ENCODE assay signal across 2 cellular contexts in the genomic region with DNA sequence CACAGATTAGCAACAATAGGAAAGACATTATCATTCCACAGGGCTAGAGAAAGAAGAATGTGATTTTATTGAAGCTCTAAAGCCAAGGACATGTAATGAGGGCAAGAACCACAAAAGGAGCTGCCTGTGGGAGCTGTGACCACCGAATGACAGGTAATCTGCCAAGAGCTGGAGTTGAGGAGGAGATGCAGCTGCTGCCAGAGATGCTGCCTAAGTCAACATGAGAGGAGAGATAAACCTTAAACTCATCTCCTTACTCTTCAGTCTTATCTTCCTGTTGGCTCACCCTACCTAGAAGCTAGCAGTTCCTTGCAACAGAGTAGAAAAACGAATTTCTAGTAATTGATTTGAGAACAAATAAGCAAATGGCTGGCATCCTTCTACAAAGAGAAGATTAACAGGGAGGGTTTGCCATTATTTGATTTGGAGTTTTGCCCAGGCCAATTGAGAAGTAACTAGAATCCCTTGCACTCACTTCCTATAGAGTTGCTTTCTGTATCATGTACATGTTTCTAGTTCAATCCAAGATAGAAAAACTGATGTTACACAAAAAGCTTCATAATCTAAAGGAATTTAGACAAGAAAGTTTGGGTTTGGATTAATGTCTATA.
TF ChIP-seq lines count a peak whose summit lies in the region.

No MANE protein-coding gene starts in this region.

TF ChIP-seq in SK-N-SH, 30 proteins besides CTCF, POLR2A, EP300 and RAD21 (continued from another document):
- TF ChIP-seq FOSL2 (IDR thresholded peaks at IDR 0.05; ENCODE audit: borderline replicate concordance, low read depth) (no peak), JUND (IDR thresholded peaks at IDR 0.05) (no peak), TCF12 (IDR thresholded peaks at IDR 0.05) (no peak)
- TF ChIP-seq, protein P1, sequence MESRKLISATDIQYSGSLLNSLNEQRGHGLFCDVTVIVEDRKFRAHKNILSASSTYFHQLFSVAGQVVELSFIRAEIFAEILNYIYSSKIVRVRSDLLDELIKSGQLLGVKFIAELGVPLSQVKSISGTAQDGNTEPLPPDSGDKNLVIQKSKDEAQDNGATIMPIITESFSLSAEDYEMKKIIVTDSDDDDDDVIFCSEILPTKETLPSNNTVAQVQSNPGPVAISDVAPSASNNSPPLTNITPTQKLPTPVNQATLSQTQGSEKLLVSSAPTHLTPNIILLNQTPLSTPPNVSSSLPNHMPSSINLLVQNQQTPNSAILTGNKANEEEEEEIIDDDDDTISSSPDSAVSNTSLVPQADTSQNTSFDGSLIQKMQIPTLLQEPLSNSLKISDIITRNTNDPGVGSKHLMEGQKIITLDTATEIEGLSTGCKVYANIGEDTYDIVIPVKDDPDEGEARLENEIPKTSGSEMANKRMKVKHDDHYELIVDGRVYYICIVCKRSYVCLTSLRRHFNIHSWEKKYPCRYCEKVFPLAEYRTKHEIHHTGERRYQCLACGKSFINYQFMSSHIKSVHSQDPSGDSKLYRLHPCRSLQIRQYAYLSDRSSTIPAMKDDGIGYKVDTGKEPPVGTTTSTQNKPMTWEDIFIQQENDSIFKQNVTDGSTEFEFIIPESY (IDR thresholded peaks at IDR 0.05; ENCODE audit: borderline replicate concordance, low read depth): no peak

TF ChIP-seq in SK-N-SH treated with all-trans-retinoic acid at 6 μM for 48 hours, 23 proteins besides CTCF, POLR2A, EP300 and RAD21 (continued from another document):
- TF ChIP-seq ISL1 (CRISPR knock-in tag; IDR thresholded peaks at IDR 0.05): no peak
- TF ChIP-seq ZC3H10 (CRISPR knock-in tag; IDR thresholded peaks at IDR 0.05): no peak
- TF ChIP-seq ESRRG (CRISPR knock-in tag; IDR thresholded peaks at IDR 0.05): no peak
- TF ChIP-seq PPARA (CRISPR knock-in tag; IDR thresholded peaks at IDR 0.05; ENCODE audit: borderline replicate concordance): no peak
- TF ChIP-seq ZNF8 (CRISPR knock-in tag; IDR thresholded peaks at IDR 0.05): no peak
- TF ChIP-seq GLIS3 (CRISPR knock-in tag; IDR thresholded peaks at IDR 0.05): no peak
